21 cellular contexts compared by ENCODE assay signal in genomic region chr17:30165960-30166359, GRCh38. TPM values are rescaled to one million over a fixed set of nuclear protein-coding genes. Genes with fewer than 3 reads are reported as not detected.
A peak's percentile ranks its signal among the peaks of the same experiment; 100 is the strongest.
DNase-seq lines count a peak whose midpoint lies in the region; ATAC-seq and TF ChIP-seq lines count a peak whose summit lies in the region.
"Had no signal": no experiment of that assay in that cellular context is flagged by ENCODE, and none has a peak within 500 bp of the region (broad histone marks: within the 10 kb centered on the region; RNA-seq: fewer than 3 reads in every experiment).

No MANE protein-coding gene starts in this region.

- H3K9me3 Mint-ChIP-seq in CD4-positive, CD25-positive, alpha-beta regulatory T cell, result peaks cover 0 to 5% (median 0%) of the 10 kb centered on the region in 7 donors
- no peaks in the 10 kb centered on the region for H3K9me3 Mint-ChIP-seq in WTC11
- H3K9me3 Mint-ChIP-seq: HFFc6 had no signal

- ATAC-seq in CD4-positive, CD25-positive, alpha-beta regulatory T cell (ENCODE audit: low read depth in 2 of 2), result peak in 1 of 2 donors; percentile 44
- ATAC-seq in HG03108 (IDR thresholded peaks at IDR 0.05; ENCODE audit: unreplicated experiment) (peak; percentile 44), GM21423 (IDR thresholded peaks at IDR 0.05; ENCODE audit: unreplicated experiment) (no peak), HG02973 (IDR thresholded peaks at IDR 0.05; ENCODE audit: unreplicated experiment) (no peak), WTC11 (no peak)
- ATAC-seq: PC-3 had no signal

- H3K27me3 ChIP-seq in CD4-positive, CD25-positive, alpha-beta regulatory T cell (ENCODE audit: control insufficient read depth, insufficient read depth, low read length), result no peaks in the 10 kb centered on the region
- H3K27me3 ChIP-seq: BE2C had no signal

- H3K27me3 Mint-ChIP-seq in CD4-positive, CD25-positive, alpha-beta regulatory T cell, result no peaks in the 10 kb centered on the region
- no peaks in the 10 kb centered on the region for H3K27me3 Mint-ChIP-seq in WTC11 (ENCODE audit: low read depth)

- H2AFZ ChIP-seq in OCI-LY7 (ENCODE audit: low read length), result no peak overlapping the region

- no peaks in the 10 kb centered on the region for H3K9me2 ChIP-seq in OCI-LY7 (ENCODE audit: insufficient read depth, low read length)

- H3K9me3 ChIP-seq in CD4-positive, CD25-positive, alpha-beta regulatory T cell (ENCODE audit: control insufficient read depth in 2 of 2, low read length in 2 of 2), result no peaks in the 10 kb centered on the region
- no peaks in the 10 kb centered on the region; the same call in 1 of the 2 replicates for H3K9me3 ChIP-seq in OCI-LY7 (ENCODE audit: low read length)
- H3K9me3 ChIP-seq: BE2C had no signal

- H3K36me3 Mint-ChIP-seq in CD4-positive, CD25-positive, alpha-beta regulatory T cell, result peaks cover 22% of the 10 kb centered on the region
- peaks cover 4% of the 10 kb centered on the region for H3K36me3 Mint-ChIP-seq in WTC11

- H3K27ac Mint-ChIP-seq in CD4-positive, CD25-positive, alpha-beta regulatory T cell, result peak overlapping the region in 1 of 3 donors; percentile 75
- no peak overlapping the region for H3K27ac Mint-ChIP-seq in WTC11
- H3K27ac Mint-ChIP-seq: HFFc6 had no signal

- H3K36me3 ChIP-seq in CD4-positive, CD25-positive, alpha-beta regulatory T cell (ENCODE audit: control insufficient read depth, insufficient read depth, low read length), result peaks cover 8% of the 10 kb centered on the region
- peaks cover 76% of the 10 kb centered on the region for H3K36me3 ChIP-seq in OCI-LY7 (ENCODE audit: insufficient read depth, low read length)
- H3K36me3 ChIP-seq: BE2C had no signal

- peak in 1 of 3 donors; percentile 26 for DNase-seq in CD4-positive, CD25-positive, alpha-beta regulatory T cell
- DNase-seq in OCI-LY7 (ENCODE audit: low spot score) (no peak), germinal center (ENCODE audit: low spot score) (peak; percentile 30), WTC11 (ENCODE audit: low spot score) (no peak)
- DNase-seq in stimulated activated CD4-positive, alpha-beta T cell treated with anti-CD3 and anti-CD28 coated beads, Interleukin-4, amount 100 ng/mL, for 4 hours, result no peak
- DNase-seq: BE2C, COR-L47, DMS79 treated with DMSO at 0.1 percent for 48 hours, HFFc6, Kasumi-1, NCI-H1048, NCI-H1417 treated with DMSO at 0.1 percent for 48 hours, NCI-H187, NCI-H446, NCI-H526, PC-3, RPMI8226, SHP77 had no signal

- BruUV-seq in OCI-LY7 (replicated peaks; lab: Mats Ljungman, UMichigan), result no TSS peak

- no peak for TF ChIP-seq CTCF in OCI-LY7 (conservative IDR thresholded peaks at IDR 0.05; ENCODE audit: low read length)
- no peak for TF ChIP-seq CTCF in WTC11 (IDR thresholded peaks at IDR 0.05)

- H4K20me1 ChIP-seq in OCI-LY7 (ENCODE audit: insufficient read depth, low read length), result peaks cover 10% of the 10 kb centered on the region; the same call in 1 of the 2 replicates

- H3K4me3 ChIP-seq in CD4-positive, CD25-positive, alpha-beta regulatory T cell (ENCODE audit: low read depth, low read length), result peak overlapping the region; percentile 56
- H3K4me3 ChIP-seq in OCI-LY7 (ENCODE audit: low read depth, low read length, poor library complexity, severe bottlenecking), result no peak overlapping the region

- POLR2A ChIA-PET in OCI-LY7 (lab: Charles Lee) (interaction anchor here (0.9 to 1.1 kb wide), 3 partner anchors 9 to 198 kb away, joined by 3 to 4 read pairs (median 4); no protein-coding TSS in a partner anchor), WTC11 (lab: Charles Lee) (no interaction called here)

- peaks cover 28 to 46% (median 38%) of the 10 kb centered on the region in 4 donors for H3K4me1 Mint-ChIP-seq in CD4-positive, CD25-positive, alpha-beta regulatory T cell
- no peaks in the 10 kb centered on the region for H3K4me1 Mint-ChIP-seq in WTC11

- H3K4me2 ChIP-seq in OCI-LY7 (ENCODE audit: low read length), result peak overlapping the region; percentile 10; the same call in 1 of the 2 replicates

- H3K79me2 ChIP-seq in OCI-LY7 (ENCODE audit: insufficient read depth, low read depth, low read length), result peaks cover 71% of the 10 kb centered on the region

- intact Hi-C loops in OCI-LY7 (cut with micrococcal nuclease; ENCODE audit: unreplicated experiment), result no loop called here

- H3K4me1 ChIP-seq in CD4-positive, CD25-positive, alpha-beta regulatory T cell (ENCODE audit: control insufficient read depth, insufficient read depth, low read length, poor library complexity, severe bottlenecking), result peaks cover 5% of the 10 kb centered on the region
- H3K4me1 ChIP-seq in OCI-LY7 (ENCODE audit: insufficient read depth, low read length, poor library complexity, severe bottlenecking), result peaks cover 27% of the 10 kb centered on the region
- H3K4me1 ChIP-seq: BE2C had no signal

- H3K27ac ChIP-seq in CD4-positive, CD25-positive, alpha-beta regulatory T cell (ENCODE audit: insufficient read depth, low read length, poor library complexity, severe bottlenecking), result peak overlapping the region; percentile 30
- H3K27ac ChIP-seq in OCI-LY7 (ENCODE audit: low read depth, low read length, poor library complexity, severe bottlenecking), result no peak overlapping the region

- peak overlapping the region in 2 of 4 donors; percentile 21 to 36 for H3K4me3 Mint-ChIP-seq in CD4-positive, CD25-positive, alpha-beta regulatory T cell
- no peak overlapping the region for H3K4me3 Mint-ChIP-seq in WTC11
- H3K4me3 Mint-ChIP-seq: HFFc6 had no signal

- CTCF ChIA-PET in OCI-LY7 (lab: Charles Lee; ENCODE audit: unreplicated experiment) (no interaction called here), WTC11 (lab: Charles Lee) (interaction anchor here (1.0 to 1.5 kb wide), 2 partner anchors 61 to 71 kb away, joined by 3 to 4 read pairs; no protein-coding TSS in a partner anchor)

TF ChIP-seq in WTC11, 78 proteins besides CTCF, POLR2A, EP300 and RAD21 (continues in another document):
- no peak for TF ChIP-seq NFYB (CRISPR knock-in tag; conservative IDR thresholded peaks at IDR 0.05; ENCODE audit: low read depth)
- no peak for TF ChIP-seq STAT6 (CRISPR knock-in tag; conservative IDR thresholded peaks at IDR 0.05; ENCODE audit: low read depth)
- no peak for TF ChIP-seq HMGA2 (CRISPR knock-in tag; IDR thresholded peaks at IDR 0.05)
- no peak for TF ChIP-seq ZNF317 (CRISPR knock-in tag; IDR thresholded peaks at IDR 0.05; ENCODE audit: borderline replicate concordance, low read depth)
- TF ChIP-seq ZBTB21 (CRISPR knock-in tag; IDR thresholded peaks at IDR 0.05; ENCODE audit: borderline replicate concordance), result no peak
- TF ChIP-seq JUN (CRISPR knock-in tag; IDR thresholded peaks at IDR 0.05), result no peak
- no peak for TF ChIP-seq ATF1 (CRISPR knock-in tag; IDR thresholded peaks at IDR 0.05)
- TF ChIP-seq RELA (CRISPR knock-in tag; IDR thresholded peaks at IDR 0.05; ENCODE audit: borderline replicate concordance), result no peak
- TF ChIP-seq ZNF532 (CRISPR knock-in tag; IDR thresholded peaks at IDR 0.05; ENCODE audit: borderline replicate concordance), result no peak

RNA-seq across cellular contexts. Expression of gene NSRP1, which starts 49.3 kb away (rescaled TPM):
- total RNA-seq in CD4-positive, CD25-positive, alpha-beta regulatory T cell, result 31.8 TPM
- 10 to 100 TPM; 16.3 to 27.2 (median 22.2) TPM for polyA plus RNA-seq in CD4-positive, CD25-positive, alpha-beta regulatory T cell
- total RNA-seq in OCI-LY7 (2014; rRNA removed; shearing (Covaris generic)), result 18.6 and 26.1 TPM in 2 replicates
- 43.5 and 44.1 TPM in 2 replicates for total RNA-seq in OCI-LY7 (2022)
- 22.8 to 24.6 TPM (median 23.8 TPM) in 3 replicates for total RNA-seq in WTC11 (2021)
